Comparison of ENCODE assay signal across 20 cellular contexts in genomic region chr10:75018233-75018632, GRCh38.
DNase-seq lines count a peak whose midpoint lies in the region; ATAC-seq and TF ChIP-seq lines count a peak whose summit lies in the region.
"Had no signal": no experiment of that assay in that cellular context is flagged by ENCODE, and none has a peak within 500 bp of the region (broad histone marks: within the 10 kb centered on the region; RNA-seq: fewer than 3 reads in every experiment).

No MANE protein-coding gene starts in this region.

- H3K4me3 Mint-ChIP-seq in immature natural killer cell (peak overlapping the region; percentile 70 to 79 (median 76)), Caco-2 (ENCODE audit: unreplicated experiment) (no peak overlapping the region)
- H3K4me3 Mint-ChIP-seq: activated CD4-positive, alpha-beta memory T cell treated with anti-CD3 and anti-CD28 coated beads, Interleukin-2, amount 10 ng/mL, durations not matched to agents 7 days and 5 days; central memory CD8-positive, alpha-beta T cell had no signal

- peak; percentile 12 for DNase-seq in stimulated activated CD8-positive, alpha-beta memory T cell treated with anti-CD3 and anti-CD28 coated beads, Interleukin-12 subunit alpha, Interleukin-12 subunit beta, amount 100 ng/mL, for 4 hours (ENCODE audit: low read depth)
- DNase-seq in stimulated activated CD8-positive, alpha-beta memory T cell treated with anti-CD3 and anti-CD28 coated beads, Interleukin-4, amount 100 ng/mL, for 48 hours: no peak
- DNase-seq in NCI-H524 (lab: John Stamatoyannopoulos, UW) (peak; percentile 2 to 80), immature natural killer cell (peak in 2 of 3 donors; percentile 32), Caco-2 (no peak)
- DNase-seq: activated CD4-positive, alpha-beta memory T cell treated with anti-CD3 and anti-CD28 coated beads, Interleukin-2, amount 10 ng/mL, durations not matched to agents 7 days and 5 days; effector CD8-positive, alpha-beta T cell; EL; H7; left ventricle myocardium inferior; MV-4-11; NCI-H446; pancreas; Right ventricle myocardium superior; stimulated activated CD4-positive, alpha-beta T cell treated with anti-CD3 and anti-CD28 coated beads, Interleukin-4, amount 100 ng/mL, for 1 hour; uterus had no signal

- CTCF ChIA-PET in Caco-2 (lab: Charles Lee): no interaction called here

- TF ChIP-seq CTCF in Caco-2 (IDR thresholded peaks at IDR 0.05; ENCODE audit: insufficient read depth in 1 of 2, low read depth in 1 of 2, low read length in 1 of 2, severe bottlenecking in 1 of 2, unreplicated experiment in 1 of 2): no peak

- no peaks in the 10 kb centered on the region for H3K4me1 ChIP-seq in Caco-2

- peaks cover 69 to 78% of the 10 kb centered on the region in 2 donors for H3K4me1 Mint-ChIP-seq in immature natural killer cell
- peaks cover 21% of the 10 kb centered on the region for H3K4me1 Mint-ChIP-seq in Caco-2 (ENCODE audit: low read depth, unreplicated experiment)

- H3K4me3 ChIP-seq in Caco-2 (ENCODE audit: low read depth, low read length): no peak overlapping the region
- H3K4me3 ChIP-seq: left ventricle myocardium inferior, pancreas, skin epidermis, uterus had no signal

- peak overlapping the region; percentile 82 to 93 (median 92) for H3K27ac Mint-ChIP-seq in immature natural killer cell
- H3K27ac Mint-ChIP-seq in Caco-2 (ENCODE audit: unreplicated experiment): no peak overlapping the region
- H3K27ac Mint-ChIP-seq: activated CD4-positive, alpha-beta memory T cell treated with anti-CD3 and anti-CD28 coated beads, Interleukin-2, amount 10 ng/mL, durations not matched to agents 7 days and 5 days had no signal

- no peaks in the 10 kb centered on the region for H3K9me3 ChIP-seq in Caco-2
- H3K9me3 ChIP-seq: left ventricle myocardium inferior, pancreas, uterus had no signal

- H3K36me3 Mint-ChIP-seq in immature natural killer cell: peaks cover 14 to 25% (median 22%) of the 10 kb centered on the region in 3 donors
- H3K36me3 Mint-ChIP-seq in Caco-2 (ENCODE audit: insufficient read depth, unreplicated experiment): no peaks in the 10 kb centered on the region

- POLR2A ChIA-PET in Caco-2 (lab: Charles Lee): no interaction called here

- peaks cover 0 to 6% (median 5%) of the 10 kb centered on the region in 3 donors for H3K27me3 Mint-ChIP-seq in immature natural killer cell (ENCODE audit: low read depth in 3 of 3)
- H3K27me3 Mint-ChIP-seq in Caco-2 (ENCODE audit: insufficient read depth, unreplicated experiment): no peaks in the 10 kb centered on the region
- H3K27me3 Mint-ChIP-seq: activated CD4-positive, alpha-beta memory T cell treated with anti-CD3 and anti-CD28 coated beads, Interleukin-2, amount 10 ng/mL, durations not matched to agents 7 days and 5 days; central memory CD8-positive, alpha-beta T cell had no signal

- peaks cover 4% of the 10 kb centered on the region for H3K36me3 ChIP-seq in Caco-2 (ENCODE audit: control insufficient read depth, insufficient read depth, low read length)
- H3K36me3 ChIP-seq: pancreas, uterus had no signal

- no peaks in the 10 kb centered on the region for H3K9me3 Mint-ChIP-seq in immature natural killer cell
- no peaks in the 10 kb centered on the region for H3K9me3 Mint-ChIP-seq in Caco-2 (ENCODE audit: unreplicated experiment)
- H3K9me3 Mint-ChIP-seq: activated CD4-positive, alpha-beta memory T cell treated with anti-CD3 and anti-CD28 coated beads, Interleukin-2, amount 10 ng/mL, durations not matched to agents 7 days and 5 days; central memory CD8-positive, alpha-beta T cell had no signal

- H3K27me3 ChIP-seq in Caco-2 (replicated peaks; ENCODE audit: control insufficient read depth, insufficient read depth, low read length): no peaks in the 10 kb centered on the region
- H3K27me3 ChIP-seq: pancreas, uterus had no signal

- intact Hi-C loops in Caco-2 (cut with micrococcal nuclease; ENCODE audit: unreplicated experiment): no loop called here

- ATAC-seq in GM18868 (IDR thresholded peaks at IDR 0.05; ENCODE audit: unreplicated experiment): no peak
- ATAC-seq in HG03457 (IDR thresholded peaks at IDR 0.05; ENCODE audit: unreplicated experiment): no peak
- ATAC-seq: pancreas had no signal

- no TSS peak for BruUV-seq in Caco-2 (replicated peaks; lab: Mats Ljungman, UMichigan)

Comparison
In these comparisons a context has a peak if more than half of its experiments do, and no peak if none do; other contexts are left out.
1. DNase-seq: peak in stimulated activated CD8-positive, alpha-beta memory T cell treated with anti-CD3 and anti-CD28 coated beads, Interleukin-12 subunit alpha, Interleukin-12 subunit beta, amount 100 ng/mL, for 4 hours (single experiment), NCI-H524 (2 of 2) and immature natural killer cell (2 of 3); none in stimulated activated CD8-positive, alpha-beta memory T cell treated with anti-CD3 and anti-CD28 coated beads, Interleukin-4, amount 100 ng/mL, for 48 hours (single experiment) and Caco-2 (0 of 2).